Comparison of ENCODE assay signal across 9 cellular contexts in genomic region chr16:67149276-67150057, GRCh38. TPM values are rescaled to one million over a fixed set of nuclear protein-coding genes. Genes with fewer than 3 reads are reported as not detected.
DNase-seq lines count a peak whose midpoint lies in the region; ATAC-seq and TF ChIP-seq lines count a peak whose summit lies in the region.
"Had no signal": no experiment of that assay in that cellular context is flagged by ENCODE, and none has a peak within 500 bp of the region (broad histone marks: within the 10 kb centered on the region; RNA-seq: fewer than 3 reads in every experiment).

No MANE protein-coding gene starts in this region.

- H3K36me3 ChIP-seq in body of pancreas (replicated peaks in 1 of 2; ENCODE audit: insufficient read depth in 1 of 2, low read depth in 2 of 2) = peaks cover 6 to 13% of the 10 kb centered on the region in 2 donors

- no peak for TF ChIP-seq CTCF in body of pancreas (IDR thresholded peaks at IDR 0.05)

- no peaks in the 10 kb centered on the region for H3K27me3 ChIP-seq in body of pancreas

- no peaks in the 10 kb centered on the region for H3K9me3 Mint-ChIP-seq in activated naive CD4-positive, alpha-beta T cell treated with anti-CD3 and anti-CD28 coated beads for 36 hours
- H3K9me3 Mint-ChIP-seq in activated naive CD4-positive, alpha-beta T cell treated with anti-CD3 and anti-CD28 coated beads, Interleukin-2, amount 50 U/mL, for 72 hours = no peaks in the 10 kb centered on the region
- H3K9me3 Mint-ChIP-seq in activated CD8-positive, alpha-beta T cell treated with anti-CD3 and anti-CD28 coated beads, Interleukin-2, amount 10 ng/mL, durations not matched to agents 7 days and 5 days (ENCODE audit: insufficient read depth) = no peaks in the 10 kb centered on the region
- H3K9me3 Mint-ChIP-seq in stimulated activated naive CD8-positive, alpha-beta T cell treated with anti-CD3 and anti-CD28 coated beads, Interleukin-15, amount 100 ng/mL, for 72 hours = no peaks in the 10 kb centered on the region

- peaks cover 6% of the 10 kb centered on the region for H3K27me3 Mint-ChIP-seq in activated naive CD4-positive, alpha-beta T cell treated with anti-CD3 and anti-CD28 coated beads for 36 hours (ENCODE audit: low read depth)
- peaks cover 3% of the 10 kb centered on the region for H3K27me3 Mint-ChIP-seq in activated CD8-positive, alpha-beta T cell treated with anti-CD3 and anti-CD28 coated beads, Interleukin-2, amount 10 ng/mL, durations not matched to agents 7 days and 5 days (ENCODE audit: low read depth)
- peaks cover 44% of the 10 kb centered on the region for H3K27me3 Mint-ChIP-seq in stimulated activated naive CD8-positive, alpha-beta T cell treated with anti-CD3 and anti-CD28 coated beads, Interleukin-15, amount 100 ng/mL, for 72 hours

- H3K36me3 Mint-ChIP-seq in activated naive CD4-positive, alpha-beta T cell treated with anti-CD3 and anti-CD28 coated beads for 36 hours (ENCODE audit: low read depth) = peaks cover 38% of the 10 kb centered on the region
- H3K36me3 Mint-ChIP-seq in activated naive CD4-positive, alpha-beta T cell treated with anti-CD3 and anti-CD28 coated beads, Interleukin-2, amount 50 U/mL, for 72 hours = peaks cover 18 to 30% of the 10 kb centered on the region in 2 donors
- H3K36me3 Mint-ChIP-seq in activated CD8-positive, alpha-beta T cell treated with anti-CD3 and anti-CD28 coated beads, Interleukin-2, amount 10 ng/mL, durations not matched to agents 7 days and 5 days (ENCODE audit: low read depth) = peaks cover 45% of the 10 kb centered on the region

- WGBS in body of pancreas, 2 donors = 53 to 82% methylated on average over 34 to 79 of the region's 79 CpGs

- CTCF ChIA-PET in activated naive CD4-positive, alpha-beta T cell treated with anti-CD3 and anti-CD28 coated beads for 36 hours (lab: Charles Lee) = interaction anchor here (1.1 kb wide), 1 partner anchor 132 kb away, joined by 3 read pairs; no protein-coding TSS in a partner anchor
- CTCF ChIA-PET in activated CD8-positive, alpha-beta T cell treated with anti-CD3 and anti-CD28 coated beads, Interleukin-2, amount 10 ng/mL, durations not matched to agents 7 days and 5 days (lab: Charles Lee) = interaction anchor here (1.0 to 1.2 kb wide), 2 partner anchors 42 to 132 kb away, joined by 3 to 4 read pairs; no protein-coding TSS in a partner anchor

- no peak for TF ChIP-seq POLR2A in body of pancreas (IDR thresholded peaks at IDR 0.05)

- H3K4me3 Mint-ChIP-seq in activated naive CD4-positive, alpha-beta T cell treated with anti-CD3 and anti-CD28 coated beads for 36 hours = peak overlapping the region; percentile 5
- peak overlapping the region; percentile 40 for H3K4me3 Mint-ChIP-seq in activated CD8-positive, alpha-beta T cell treated with anti-CD3 and anti-CD28 coated beads, Interleukin-2, amount 10 ng/mL, durations not matched to agents 7 days and 5 days
- H3K4me3 Mint-ChIP-seq in stimulated activated naive CD8-positive, alpha-beta T cell treated with anti-CD3 and anti-CD28 coated beads, Interleukin-15, amount 100 ng/mL, for 72 hours = peak overlapping the region; percentile 30 to 53

- intact Hi-C loops in activated naive CD4-positive, alpha-beta T cell treated with anti-CD3 and anti-CD28 coated beads for 36 hours (cut with micrococcal nuclease) = loop anchor here (10.0 kb wide), 1 partner anchor 245 kb away; the partner anchor contains the start of gene TPPP3
- intact Hi-C loops in body of pancreas (cut with DNase I) = loop anchor here (5.0 kb wide), 2 partner anchors 132 to 172 kb away; no protein-coding TSS in a partner anchor

- no peak overlapping the region for H3K27ac ChIP-seq in body of pancreas

- no peak for ATAC-seq in activated naive CD4-positive, alpha-beta T cell treated with anti-CD3 and anti-CD28 coated beads, Interleukin-2, amount 50 U/mL, for 72 hours
- ATAC-seq in activated CD8-positive, alpha-beta T cell treated with anti-CD3 and anti-CD28 coated beads, Interleukin-2, amount 10 ng/mL, durations not matched to agents 7 days and 5 days = no peak
- peak; percentile 0 for ATAC-seq in stimulated activated naive CD8-positive, alpha-beta T cell treated with anti-CD3 and anti-CD28 coated beads, Interleukin-15, amount 100 ng/mL, for 72 hours
- no peak for ATAC-seq in body of pancreas

- H3K4me3 ChIP-seq in body of pancreas = no peak overlapping the region

- peaks cover 18% of the 10 kb centered on the region for H3K4me1 ChIP-seq in body of pancreas

- peaks cover 8% of the 10 kb centered on the region for H3K4me1 Mint-ChIP-seq in activated naive CD4-positive, alpha-beta T cell treated with anti-CD3 and anti-CD28 coated beads for 36 hours (ENCODE audit: low read depth)
- H3K4me1 Mint-ChIP-seq in activated CD8-positive, alpha-beta T cell treated with anti-CD3 and anti-CD28 coated beads, Interleukin-2, amount 10 ng/mL, durations not matched to agents 7 days and 5 days (ENCODE audit: low read depth) = peaks cover 31% of the 10 kb centered on the region
- H3K4me1 Mint-ChIP-seq in stimulated activated naive CD8-positive, alpha-beta T cell treated with anti-CD3 and anti-CD28 coated beads, Interleukin-15, amount 100 ng/mL, for 72 hours = peaks cover 34% of the 10 kb centered on the region

- POLR2A ChIA-PET in activated CD8-positive, alpha-beta T cell treated with anti-CD3 and anti-CD28 coated beads, Interleukin-2, amount 10 ng/mL, durations not matched to agents 7 days and 5 days (lab: Charles Lee) = interaction anchor here (1.1 kb wide), 1 partner anchor 132 kb away, joined by 4 read pairs; no protein-coding TSS in a partner anchor

- no peaks in the 10 kb centered on the region for H3K9me3 ChIP-seq in body of pancreas

- no peak overlapping the region for H3K27ac Mint-ChIP-seq in activated naive CD4-positive, alpha-beta T cell treated with anti-CD3 and anti-CD28 coated beads for 36 hours
- peak overlapping the region in 1 of 2 donors; percentile 29 for H3K27ac Mint-ChIP-seq in activated naive CD4-positive, alpha-beta T cell treated with anti-CD3 and anti-CD28 coated beads, Interleukin-2, amount 50 U/mL, for 72 hours
- no peak overlapping the region for H3K27ac Mint-ChIP-seq in activated CD8-positive, alpha-beta T cell treated with anti-CD3 and anti-CD28 coated beads, Interleukin-2, amount 10 ng/mL, durations not matched to agents 7 days and 5 days
- no peak overlapping the region for H3K27ac Mint-ChIP-seq in stimulated activated naive CD8-positive, alpha-beta T cell treated with anti-CD3 and anti-CD28 coated beads, Interleukin-15, amount 100 ng/mL, for 72 hours

- DNase-seq in activated naive CD4-positive, alpha-beta T cell treated with anti-CD3 and anti-CD28 coated beads for 36 hours = no peak
- no peak for DNase-seq in activated naive CD4-positive, alpha-beta T cell treated with anti-CD3 and anti-CD28 coated beads, Interleukin-2, amount 50 U/mL, for 72 hours (ENCODE audit: low spot score in 2 of 2)
- no peak for DNase-seq in activated CD8-positive, alpha-beta T cell treated with anti-CD3 and anti-CD28 coated beads, Interleukin-2, amount 10 ng/mL, durations not matched to agents 7 days and 5 days
- DNase-seq in islet precursor cell (peak; percentile 49), SKM-1 treated with dmso at 0.1 percent for 144 hours (lab: John Stamatoyannopoulos, UW; ENCODE audit: unreplicated experiment) (no peak), body of pancreas (no peak), inferior parietal cortex (ENCODE audit: extremely low spot score) (no peak)
- DNase-seq in stimulated activated naive CD8-positive, alpha-beta T cell treated with anti-CD3 and anti-CD28 coated beads, Interleukin-15, amount 100 ng/mL, for 72 hours = no peak
- DNase-seq: NCI-H446 treated with DMSO at 0.1 percent for 48 hours had no signal

RNA-seq across cellular contexts. Expression of gene B3GNT9, which starts 1.3 kb away (rescaled TPM):
- total RNA-seq in activated naive CD4-positive, alpha-beta T cell treated with anti-CD3 and anti-CD28 coated beads for 36 hours = 1 to 10 TPM; 1.1 to 1.2 TPM
- total RNA-seq in activated naive CD4-positive, alpha-beta T cell treated with anti-CD3 and anti-CD28 coated beads, Interleukin-2, amount 50 U/mL, for 72 hours = 1 to 10 TPM; 3.2 to 4.7 TPM
- total RNA-seq in activated CD8-positive, alpha-beta T cell treated with anti-CD3 and anti-CD28 coated beads, Interleukin-2, amount 10 ng/mL, durations not matched to agents 7 days and 5 days = 1 to 10 TPM; 6.6 to 7.2 TPM
- total RNA-seq in body of pancreas = 1 to 10 TPM; 8.3 to 9.9 TPM

RNA-seq across cellular contexts. Expression of gene TRADD, which starts 10.2 kb away (rescaled TPM):
- total RNA-seq in activated naive CD4-positive, alpha-beta T cell treated with anti-CD3 and anti-CD28 coated beads for 36 hours = 10 to 100 TPM; 17.7 to 21.1 TPM
- 10 to 100 TPM; 15.7 to 43.5 TPM for total RNA-seq in activated naive CD4-positive, alpha-beta T cell treated with anti-CD3 and anti-CD28 coated beads, Interleukin-2, amount 50 U/mL, for 72 hours
- 10 to 100 TPM; 39.2 to 40.7 TPM for total RNA-seq in activated CD8-positive, alpha-beta T cell treated with anti-CD3 and anti-CD28 coated beads, Interleukin-2, amount 10 ng/mL, durations not matched to agents 7 days and 5 days
- total RNA-seq in body of pancreas = 10 to 100 TPM; 25.7 to 25.9 TPM

RNA-seq across cellular contexts. Expression of gene FBXL8, which starts 10.3 kb away (rescaled TPM):
- 10 to 100 TPM; 13.8 to 15.3 TPM for total RNA-seq in activated naive CD4-positive, alpha-beta T cell treated with anti-CD3 and anti-CD28 coated beads for 36 hours
- total RNA-seq in activated naive CD4-positive, alpha-beta T cell treated with anti-CD3 and anti-CD28 coated beads, Interleukin-2, amount 50 U/mL, for 72 hours = 10 to 100 TPM; 27.9 to 38.7 TPM
- total RNA-seq in activated CD8-positive, alpha-beta T cell treated with anti-CD3 and anti-CD28 coated beads, Interleukin-2, amount 10 ng/mL, durations not matched to agents 7 days and 5 days = 10 to 100 TPM; 22.7 to 24.8 TPM
- total RNA-seq in body of pancreas = 100 to 1,000 TPM in 1 of 2 donors, 10 to 100 TPM in 1; 73.9 to 104 TPM

RNA-seq across cellular contexts. Expression of gene HSF4, which starts 15.1 kb away (rescaled TPM):
- total RNA-seq in activated naive CD4-positive, alpha-beta T cell treated with anti-CD3 and anti-CD28 coated beads for 36 hours = 10 to 100 TPM; 11.1 to 12.3 TPM
- 10 to 100 TPM; 26.0 to 58.8 TPM for total RNA-seq in activated naive CD4-positive, alpha-beta T cell treated with anti-CD3 and anti-CD28 coated beads, Interleukin-2, amount 50 U/mL, for 72 hours
- 10 to 100 TPM; 31.5 to 34.4 TPM for total RNA-seq in activated CD8-positive, alpha-beta T cell treated with anti-CD3 and anti-CD28 coated beads, Interleukin-2, amount 10 ng/mL, durations not matched to agents 7 days and 5 days
- total RNA-seq in body of pancreas = 100 to 1,000 TPM in 1 of 2 donors, 10 to 100 TPM in 1; 76.8 to 352 TPM

RNA-seq across cellular contexts. Expression of gene NOL3, which starts 20.9 kb away (rescaled TPM):
- total RNA-seq in activated naive CD4-positive, alpha-beta T cell treated with anti-CD3 and anti-CD28 coated beads for 36 hours = 1 to 10 TPM; 3.8 to 4.4 TPM
- 10 to 100 TPM in 1 of 2 donors, 1 to 10 TPM in 1; 9.2 to 43.4 TPM for total RNA-seq in activated naive CD4-positive, alpha-beta T cell treated with anti-CD3 and anti-CD28 coated beads, Interleukin-2, amount 50 U/mL, for 72 hours
- 1 to 10 TPM; 7.4 to 8.2 TPM for total RNA-seq in activated CD8-positive, alpha-beta T cell treated with anti-CD3 and anti-CD28 coated beads, Interleukin-2, amount 10 ng/mL, durations not matched to agents 7 days and 5 days
- 10 to 100 TPM; 51.1 to 78.8 TPM for total RNA-seq in body of pancreas
